In the genomic region with DNA sequence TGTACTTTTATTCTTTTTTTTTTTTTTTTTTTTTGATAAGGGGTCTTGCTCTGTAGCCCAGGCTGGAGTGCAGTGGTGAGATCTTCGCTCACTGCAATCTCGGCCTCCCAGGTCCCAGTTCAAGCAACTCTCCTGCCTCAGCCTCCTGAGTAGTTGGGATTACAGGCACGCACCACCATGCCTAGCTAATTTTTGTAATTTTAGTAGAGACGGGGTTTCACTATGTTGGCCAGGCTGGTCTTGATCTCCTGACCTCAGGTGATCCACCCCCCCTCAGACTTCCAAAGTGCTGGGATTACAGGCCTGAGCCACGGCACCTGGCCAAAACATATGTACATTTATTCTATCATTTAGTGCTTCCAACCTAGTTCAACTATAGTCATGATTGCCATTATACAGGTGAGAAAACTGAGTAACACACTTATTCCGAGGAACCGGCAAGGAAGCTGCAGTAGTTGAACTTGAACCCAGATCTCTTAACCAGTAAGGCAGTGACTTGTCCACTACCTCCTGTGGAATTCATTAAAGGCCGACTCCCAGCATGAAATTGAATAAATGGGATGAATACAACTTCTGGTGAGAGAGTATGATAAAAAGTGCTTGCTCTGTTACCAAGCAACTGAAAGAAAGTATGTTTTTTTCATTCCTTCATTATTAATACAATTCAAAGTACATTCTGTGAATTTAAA, we compare ENCODE assay signal across 8 cellular contexts. TPM values are rescaled to one million over a fixed set of nuclear protein-coding genes. Genes with fewer than 3 reads are reported as not detected.
DNase-seq lines count a peak whose midpoint lies in the region; ATAC-seq and TF ChIP-seq lines count a peak whose summit lies in the region.

No MANE protein-coding gene starts in this region.

- H3F3A ChIP-seq in GM23338 (replicated peaks; ENCODE audit: low read depth) (no peaks in the 10 kb centered on the region), smooth muscle cell (ENCODE audit: low read depth) (peaks cover 5% of the 10 kb centered on the region)

- peak overlapping the region; percentile 90 for H3K4me3 Mint-ChIP-seq in GM23338
- peak overlapping the region; percentile 87 for H3K4me3 Mint-ChIP-seq in activated B cell treated with CpG ODN at 0.5 μM for 24 hours

- H3K9me2 ChIP-seq in GM23338 (ENCODE audit: insufficient read depth), result 0 out of 2 replicates have a peak, but pooled peaks cover 4% of the 10 kb centered on the region

- H3K27me3 Mint-ChIP-seq in GM23338 (ENCODE audit: insufficient read depth, low read depth, poor library complexity) (peaks cover 10% of the 10 kb centered on the region), activated B cell treated with CpG ODN at 0.5 μM for 24 hours (no peaks in the 10 kb centered on the region)

- ATAC-seq in GM23338, result no peak
- no peak for ATAC-seq in activated B cell treated with CpG ODN at 0.5 μM for 24 hours (ENCODE audit: low read depth)
- no peak for ATAC-seq in foreskin keratinocyte

- no peaks in the 10 kb centered on the region for H4K20me1 ChIP-seq in GM23338 (replicated peaks; ENCODE audit: insufficient read depth)
- no peaks in the 10 kb centered on the region for H4K20me1 ChIP-seq in smooth muscle cell (ENCODE audit: low read depth)

- H3K4me1 Mint-ChIP-seq in GM23338 (peaks cover 7% of the 10 kb centered on the region; the same call in 2 of the 3 replicates), activated B cell treated with CpG ODN at 0.5 μM for 24 hours (peaks cover 62% of the 10 kb centered on the region)

- H3K27ac Mint-ChIP-seq in GM23338 (no peak overlapping the region), activated B cell treated with CpG ODN at 0.5 μM for 24 hours (peak overlapping the region; percentile 97)

- H3K9me3 ChIP-seq in smooth muscle cell (replicated peaks; ENCODE audit: low read depth), result no peaks in the 10 kb centered on the region

- 97% methylated on average over 8 of the region's 8 CpGs for WGBS in smooth muscle cell (ENCODE audit: low lambda C conversion rate)

- intact Hi-C loops in activated B cell treated with CpG ODN at 0.5 μM for 24 hours (cut with micrococcal nuclease), result loop anchor here (1.0 to 10.0 kb wide), 13 partner anchors 30 to 1647 kb away; a partner anchor contains a TSS

- H3K4me1 ChIP-seq in GM23338 (ENCODE audit: insufficient read depth) (peaks cover 5% of the 10 kb centered on the region), foreskin keratinocyte (no peaks in the 10 kb centered on the region), smooth muscle cell (ENCODE audit: low read depth) (peaks cover 15% of the 10 kb centered on the region)

- no peak for TF ChIP-seq CTCF in GM23338 (conservative IDR thresholded peaks at IDR 0.05; ENCODE audit: low read depth in 2 of 2)
- no peak for TF ChIP-seq CTCF in activated B cell treated with CpG ODN at 0.5 μM for 24 hours (IDR thresholded peaks at IDR 0.05)
- TF ChIP-seq CTCF in foreskin keratinocyte (conservative IDR thresholded peaks at IDR 0.05), result no peak
- TF ChIP-seq CTCF in smooth muscle cell (IDR thresholded peaks at IDR 0.05; ENCODE audit: borderline replicate concordance, insufficient read depth, poor library complexity, severe bottlenecking), result no peak

- no peaks in the 10 kb centered on the region for H3K27me3 ChIP-seq in GM23338 (ENCODE audit: insufficient read depth)
- H3K27me3 ChIP-seq in foreskin keratinocyte, result no peaks in the 10 kb centered on the region
- no peaks in the 10 kb centered on the region for H3K27me3 ChIP-seq in smooth muscle cell (ENCODE audit: low read depth)

- CTCF ChIA-PET in activated B cell treated with CpG ODN at 0.5 μM for 24 hours (lab: Charles Lee), result interaction anchor here (0.9 to 2.7 kb wide), 17 partner anchors 12 to 352 kb away, joined by 3 to 58 read pairs (median 8); no protein-coding TSS in a partner anchor

- H3K4me2 ChIP-seq in GM23338, result no peak overlapping the region
- H3K4me2 ChIP-seq in smooth muscle cell, result peak overlapping the region; percentile 97

- H3K36me3 Mint-ChIP-seq in GM23338 (ENCODE audit: low read depth) (peaks cover 15% of the 10 kb centered on the region; the same call in 2 of the 3 replicates), activated B cell treated with CpG ODN at 0.5 μM for 24 hours (ENCODE audit: low read depth) (peaks cover 41% of the 10 kb centered on the region)

- H3K9me3 Mint-ChIP-seq in GM23338 (peaks cover 10% of the 10 kb centered on the region; the same call in 2 of the 3 replicates), activated B cell treated with CpG ODN at 0.5 μM for 24 hours (peaks cover 10% of the 10 kb centered on the region)

- H3K79me2 ChIP-seq in GM23338 (replicated peaks; ENCODE audit: insufficient read depth), result peaks cover 38% of the 10 kb centered on the region
- H3K79me2 ChIP-seq in smooth muscle cell (ENCODE audit: low read depth), result peaks cover 38% of the 10 kb centered on the region

- DNase-seq in GM23338 (ENCODE audit: low spot score), result no peak
- DNase-seq in activated B cell treated with CpG ODN at 0.5 μM for 24 hours, result no peak
- DNase-seq in foreskin keratinocyte, result no peak
- no peak for DNase-seq in smooth muscle cell (lab: John Stamatoyannopoulos, UW; ENCODE audit: unreplicated experiment)
- no peak for DNase-seq in SIG-M5 treated with dmso at 0.1 percent for 504 hours (lab: John Stamatoyannopoulos, UW; ENCODE audit: unreplicated experiment)
- DNase-seq in NCI-H1930 (lab: John Stamatoyannopoulos, UW), result no peak
- DNase-seq in DMS53 treated with DMSO at 0.1 percent for 48 hours (lab: John Stamatoyannopoulos, UW; ENCODE audit: unreplicated experiment), result no peak
- no peak for DNase-seq in stimulated activated CD8-positive, alpha-beta memory T cell treated with anti-CD3 and anti-CD28 coated beads, Interleukin-4, amount 100 ng/mL, for 48 hours

- H3K27ac ChIP-seq in GM23338 (ENCODE audit: low read depth) (no peak overlapping the region), foreskin keratinocyte (peak overlapping the region; percentile 89), smooth muscle cell (ENCODE audit: low read depth) (peak overlapping the region; percentile 94)

- H3K36me3 ChIP-seq in GM23338 (ENCODE audit: insufficient read depth), result no peaks in the 10 kb centered on the region
- H3K36me3 ChIP-seq in smooth muscle cell (ENCODE audit: low read depth), result no peaks in the 10 kb centered on the region

- H3K9ac ChIP-seq in smooth muscle cell (ENCODE audit: low read depth), result peak overlapping the region; percentile 94

- no peak overlapping the region for H2AFZ ChIP-seq in GM23338
- peak overlapping the region; percentile 63 for H2AFZ ChIP-seq in smooth muscle cell (ENCODE audit: low read depth)

- H3K4me3 ChIP-seq in GM23338 (peak overlapping the region; percentile 4; the same call in 1 of the 2 replicates), smooth muscle cell (peak overlapping the region; percentile 75)

- POLR2A ChIA-PET in activated B cell treated with CpG ODN at 0.5 μM for 24 hours (lab: Charles Lee), result interaction anchor here (0.5 to 3.2 kb wide), 43 partner anchors 8 to 1220 kb away, joined by 3 to 105 read pairs (median 6); a partner anchor contains a TSS

TF ChIP-seq in GM23338, 12 proteins besides CTCF, POLR2A, EP300 and RAD21:
- TF ChIP-seq, protein P1, sequence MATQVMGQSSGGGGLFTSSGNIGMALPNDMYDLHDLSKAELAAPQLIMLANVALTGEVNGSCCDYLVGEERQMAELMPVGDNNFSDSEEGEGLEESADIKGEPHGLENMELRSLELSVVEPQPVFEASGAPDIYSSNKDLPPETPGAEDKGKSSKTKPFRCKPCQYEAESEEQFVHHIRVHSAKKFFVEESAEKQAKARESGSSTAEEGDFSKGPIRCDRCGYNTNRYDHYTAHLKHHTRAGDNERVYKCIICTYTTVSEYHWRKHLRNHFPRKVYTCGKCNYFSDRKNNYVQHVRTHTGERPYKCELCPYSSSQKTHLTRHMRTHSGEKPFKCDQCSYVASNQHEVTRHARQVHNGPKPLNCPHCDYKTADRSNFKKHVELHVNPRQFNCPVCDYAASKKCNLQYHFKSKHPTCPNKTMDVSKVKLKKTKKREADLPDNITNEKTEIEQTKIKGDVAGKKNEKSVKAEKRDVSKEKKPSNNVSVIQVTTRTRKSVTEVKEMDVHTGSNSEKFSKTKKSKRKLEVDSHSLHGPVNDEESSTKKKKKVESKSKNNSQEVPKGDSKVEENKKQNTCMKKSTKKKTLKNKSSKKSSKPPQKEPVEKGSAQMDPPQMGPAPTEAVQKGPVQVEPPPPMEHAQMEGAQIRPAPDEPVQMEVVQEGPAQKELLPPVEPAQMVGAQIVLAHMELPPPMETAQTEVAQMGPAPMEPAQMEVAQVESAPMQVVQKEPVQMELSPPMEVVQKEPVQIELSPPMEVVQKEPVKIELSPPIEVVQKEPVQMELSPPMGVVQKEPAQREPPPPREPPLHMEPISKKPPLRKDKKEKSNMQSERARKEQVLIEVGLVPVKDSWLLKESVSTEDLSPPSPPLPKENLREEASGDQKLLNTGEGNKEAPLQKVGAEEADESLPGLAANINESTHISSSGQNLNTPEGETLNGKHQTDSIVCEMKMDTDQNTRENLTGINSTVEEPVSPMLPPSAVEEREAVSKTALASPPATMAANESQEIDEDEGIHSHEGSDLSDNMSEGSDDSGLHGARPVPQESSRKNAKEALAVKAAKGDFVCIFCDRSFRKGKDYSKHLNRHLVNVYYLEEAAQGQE (IDR thresholded peaks at IDR 0.05; ENCODE audit: unreplicated experiment), result no peak
- TF ChIP-seq EZH2phosphoT487 (IDR thresholded peaks at IDR 0.05; ENCODE audit: unreplicated experiment) (no peak), STAT1 (IDR thresholded peaks at IDR 0.05; ENCODE audit: unreplicated experiment) (no peak), ZNF114 (CRISPR knock-in tag; IDR thresholded peaks at IDR 0.05) (no peak), NANOG (IDR thresholded peaks at IDR 0.05; ENCODE audit: borderline replicate concordance) (no peak), JUNB (IDR thresholded peaks at IDR 0.05; ENCODE audit: unreplicated experiment) (no peak), ZNF331 (CRISPR knock-in tag; IDR thresholded peaks at IDR 0.05; ENCODE audit: low read depth) (no peak)
- TF ChIP-seq, protein P2, sequence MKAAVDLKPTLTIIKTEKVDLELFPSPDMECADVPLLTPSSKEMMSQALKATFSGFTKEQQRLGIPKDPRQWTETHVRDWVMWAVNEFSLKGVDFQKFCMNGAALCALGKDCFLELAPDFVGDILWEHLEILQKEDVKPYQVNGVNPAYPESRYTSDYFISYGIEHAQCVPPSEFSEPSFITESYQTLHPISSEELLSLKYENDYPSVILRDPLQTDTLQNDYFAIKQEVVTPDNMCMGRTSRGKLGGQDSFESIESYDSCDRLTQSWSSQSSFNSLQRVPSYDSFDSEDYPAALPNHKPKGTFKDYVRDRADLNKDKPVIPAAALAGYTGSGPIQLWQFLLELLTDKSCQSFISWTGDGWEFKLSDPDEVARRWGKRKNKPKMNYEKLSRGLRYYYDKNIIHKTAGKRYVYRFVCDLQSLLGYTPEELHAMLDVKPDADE (IDR thresholded peaks at IDR 0.05), result no peak

RNA-seq across cellular contexts. Expression of a gene that starts 0.8 kb away (rescaled TPM):
- total RNA-seq in GM23338 (2014; rRNA removed; shearing (Covaris generic)), result 107 and 118 TPM in 2 replicates
- 54.7 and 76.4 TPM in 2 replicates for polyA plus RNA-seq in GM23338 (2016; fragmentation: Nextera tagmentation; extraction: Ambion mirVana)
- total RNA-seq in activated B cell treated with CpG ODN at 0.5 μM for 24 hours, result 142 and 153 TPM in 2 replicates
- 26.3 and 33.1 TPM in 2 replicates for total RNA-seq in foreskin keratinocyte
- 5.7 and 6.1 TPM in 2 replicates for polyA plus RNA-seq in foreskin keratinocyte
- 66.8 and 74.6 TPM in 2 replicates for total RNA-seq in smooth muscle cell
- polyA plus RNA-seq in smooth muscle cell, result 27.5 and 32.3 TPM in 2 replicates
